In genomic region chr5:27434335-27434734, GRCh38 we compare ENCODE assay signal across 26 cellular contexts.
"Had no signal": no experiment of that assay in that cellular context is flagged by ENCODE, and none has a peak within 500 bp of the region (broad histone marks: within the 10 kb centered on the region; RNA-seq: fewer than 3 reads in every experiment).

No MANE protein-coding gene starts in this region.

- H3K27ac ChIP-seq: cardiac muscle cell, SJSA1 had no signal

- H3K9me3 ChIP-seq: SJSA1 had no signal

- H3K4me3 ChIP-seq: cardiac muscle cell, SJSA1 had no signal

- H3K36me3 ChIP-seq: cardiac muscle cell, SJSA1 had no signal

- H3K4me1 ChIP-seq: SJSA1 had no signal

- DNase-seq: activated CD4-positive, alpha-beta T cell treated with anti-CD3 and anti-CD28 coated beads for 48 hours; activated CD4-positive, alpha-beta T cell treated with anti-CD3 and anti-CD28 coated beads, Interleukin-2, amount 50 U/mL, for 4 hours; activated CD4-positive, CD25-positive, alpha-beta regulatory T cell treated with anti-CD3 and anti-CD28 coated beads, Interleukin-2, amount 50 U/mL, for 72 hours; activated CD8-positive, alpha-beta memory T cell treated with anti-CD3 and anti-CD28 coated beads, Interleukin-2, amount 10 ng/mL, durations not matched to agents 7 days and 5 days; activated CD8-positive, alpha-beta T cell treated with anti-CD3 and anti-CD28 coated beads, Interleukin-2, amount 10 ng/mL, durations not matched to agents 7 days and 5 days; activated effector memory CD4-positive, alpha-beta T cell treated with anti-CD3 and anti-CD28 coated beads, Interleukin-2, amount 50 U/mL, for 16 hours; activated naive CD4-positive, alpha-beta T cell treated with anti-CD3 and anti-CD28 coated beads for 36 hours; activated T-cell treated with anti-CD3 and anti-CD28 coated beads, Interleukin-2, amount 50 U/mL, for 4 hours; amygdala; IMR-90; KG1; NCI-H1092; NCI-H1417 treated with DMSO at 0.1 percent for 48 hours; NCI-H1694; NCI-H2029; NCI-H446 treated with DMSO at 0.1 percent for 48 hours; NCI-H82; RPMI8226; SHP77; SW 1271 had no signal

- ATAC-seq: activated CD8-positive, alpha-beta memory T cell treated with anti-CD3 and anti-CD28 coated beads, Interleukin-2, amount 10 ng/mL, durations not matched to agents 7 days and 5 days; activated CD8-positive, alpha-beta T cell treated with anti-CD3 and anti-CD28 coated beads, Interleukin-2, amount 10 ng/mL, durations not matched to agents 7 days and 5 days; activated T-cell treated with anti-CD3 and anti-CD28 coated beads, Interleukin-2, amount 50 U/mL, for 4 hours; Panc1; SK-N-SH treated with all-trans-retinoic acid at 6 μM for 48 hours; WTC11 had no signal

- FAIRE-seq: astrocyte had no signal

- H3K27me3 ChIP-seq: cardiac muscle cell, SJSA1 had no signal
